Comparison of ENCODE assay signal across 28 cellular contexts in genomic region chr12:104133861-104134260, GRCh38. TPM values are rescaled to one million over a fixed set of nuclear protein-coding genes. Genes with fewer than 3 reads are reported as not detected.
DNase-seq lines count a peak whose midpoint lies in the region; ATAC-seq, FAIRE-seq and TF ChIP-seq lines count a peak whose summit lies in the region.
"Had no signal": no experiment of that assay in that cellular context is flagged by ENCODE, and none has a peak within 500 bp of the region (broad histone marks: within the 10 kb centered on the region; RNA-seq: fewer than 3 reads in every experiment).

No MANE protein-coding gene starts in this region.

- no peak for TF ChIP-seq POLR2A in GM12891 (IDR thresholded peaks at IDR 0.05; ENCODE audit: low read depth, low read length)

- no peak for ATAC-seq in mucosa of descending colon
- ATAC-seq in GM21737 (IDR thresholded peaks at IDR 0.05; ENCODE audit: unreplicated experiment) = no peak
- ATAC-seq in HG03039 (IDR thresholded peaks at IDR 0.05; ENCODE audit: unreplicated experiment) = no peak
- ATAC-seq: activated CD4-positive, alpha-beta T cell treated with anti-CD3 and anti-CD28 coated beads for 36 hours; activated CD8-positive, alpha-beta T cell treated with anti-CD3 and anti-CD28 coated beads, Interleukin-2, amount 10 ng/mL, durations not matched to agents 7 days and 5 days; left lobe of liver; right lobe of liver; T-helper 17 cell had no signal

- no peak for FAIRE-seq in GM12891 (lab: Jason Lieb, UNC)
- FAIRE-seq: colon, endothelial cell of umbilical vein, G401.6 had no signal

- H3K9me3 ChIP-seq in mucosa of descending colon = no peaks in the 10 kb centered on the region
- H3K9me3 ChIP-seq: BLaER1 treated with 17β-estradiol and CSF1 and Interleukin-3, amounts not matched to agents 10 nM and 100 nM; right lobe of liver; tibial artery had no signal

- peaks cover 16% of the 10 kb centered on the region for H3K4me1 ChIP-seq in mucosa of descending colon (ENCODE audit: low read depth)

- peak; percentile 28 for DNase-seq in ACHN
- DNase-seq in EL = peak; percentile 64
- DNase-seq in M059J (ENCODE audit: low read depth) = peak; percentile 36
- peak; percentile 29 to 61 for DNase-seq in foreskin fibroblast
- DNase-seq in GM12891 (ENCODE audit: insufficient read length, low spot score) = no peak
- DNase-seq in mucosa of descending colon = no peak
- DNase-seq: activated CD4-positive, alpha-beta T cell treated with anti-CD3 and anti-CD28 coated beads for 36 hours; activated CD8-positive, alpha-beta T cell treated with anti-CD3 and anti-CD28 coated beads, Interleukin-2, amount 10 ng/mL, durations not matched to agents 7 days and 5 days; activated T-cell treated with anti-CD3 and anti-CD28 coated beads for 4 hours; anterior cingulate cortex; DMS153; NCI-H1092; NCI-H1694 treated with DMSO at 0.1 percent for 48 hours; NCI-H2171 treated with DMSO at 0.1 percent for 48 hours; NCI-H526; right lobe of liver; stimulated activated CD4-positive, alpha-beta T cell treated with anti-CD3 and anti-CD28 coated beads, Interleukin-12 subunit alpha, Interleukin-12 subunit beta, amount 100 ng/mL, for 4 hours; stimulated activated CD4-positive, alpha-beta T cell treated with anti-CD3 and anti-CD28 coated beads, Interleukin-4, amount 100 ng/mL, for 1 hour; T-helper 17 cell; tibial artery had no signal

- H3K4me3 ChIP-seq in foreskin fibroblast (ENCODE audit: low read depth in 1 of 2, low read length in 2 of 2) (no peak overlapping the region), mucosa of descending colon (no peak overlapping the region)
- H3K4me3 ChIP-seq: BLaER1 treated with 17β-estradiol and CSF1 and Interleukin-3, amounts not matched to agents 10 nM and 100 nM; right lobe of liver; SK-N-MC; tibial artery had no signal

- intact Hi-C loops in mucosa of descending colon (cut with DNase I, micrococcal nuclease) = no loop called here

- no peak for TF ChIP-seq CTCF in foreskin fibroblast (IDR thresholded peaks at IDR 0.05; ENCODE audit: low read depth, low read length)
- no peak for TF ChIP-seq CTCF in mucosa of descending colon (IDR thresholded peaks at IDR 0.05)

- H3K36me3 ChIP-seq in mucosa of descending colon (ENCODE audit: low read depth) = no peaks in the 10 kb centered on the region

- in situ Hi-C loops in ACHN (cut with HindIII; ENCODE audit: low pct_ligation_motif_present, low pct_unique_long_range_greater_than_20kb, low sequenced_read_pairs) = no loop called here

TF ChIP-seq in GM12891, 5 proteins besides CTCF, POLR2A, EP300 and RAD21:
- TF ChIP-seq PAX5 (IDR thresholded peaks at IDR 0.05; ENCODE audit: insufficient read depth, low read length, severe bottlenecking) (no peak), POU2F2 (IDR thresholded peaks at IDR 0.05; ENCODE audit: low read depth, low read length) (no peak), SPI1 (IDR thresholded peaks at IDR 0.05; ENCODE audit: low read depth, low read length) (no peak), POLR2AphosphoS5 (IDR thresholded peaks at IDR 0.05; ENCODE audit: low read depth, low read length) (no peak), TAF1 (IDR thresholded peaks at IDR 0.05; ENCODE audit: low read depth, low read length) (no peak)

RNA-seq across cellular contexts. Expression of gene NFYB, which starts 4.1 kb away (rescaled TPM):
- 29.7 and 34.8 TPM in 2 replicates for total RNA-seq in M059J (2014; rRNA removed; shearing (Covaris generic))
- 17.0 TPM for polyA plus RNA-seq in GM12891 (2012; ENCODE audit: low read depth, missing spikeins)
- total RNA-seq in mucosa of descending colon = 10 to 100 TPM; 16.2 to 73.9 (median 18.9) TPM

Comparison
In these comparisons a context has a peak if more than half of its experiments do, and no peak if none do; other contexts are left out.
1. DNase-seq: peak in ACHN (single experiment), EL (single experiment), M059J (single experiment) and foreskin fibroblast (2 of 2); none in GM12891 (single experiment) and mucosa of descending colon (0 of 3).